ENCODE assay signal across 2 cellular contexts in genomic region chr3:188158731-188159355, GRCh38.
TF ChIP-seq lines count a peak whose summit lies in the region.

No MANE protein-coding gene starts in this region.

TF ChIP-seq in HepG2, 621 proteins besides CTCF, POLR2A, EP300 and RAD21:
- TF ChIP-seq DZIP1 (CRISPR knock-in tag; IDR thresholded peaks at IDR 0.05), result no peak
- no peak for TF ChIP-seq ZNF580 (CRISPR knock-in tag; IDR thresholded peaks at IDR 0.05; ENCODE audit: borderline replicate concordance, low read depth)
- TF ChIP-seq MEIS1 (CRISPR knock-in tag; IDR thresholded peaks at IDR 0.05; ENCODE audit: borderline replicate concordance), result 0 out of 2 replicates have a peak, but pooled peaks have one; percentile 54
- TF ChIP-seq ZNF639 (CRISPR knock-in tag; conservative IDR thresholded peaks at IDR 0.05), result no peak
- TF ChIP-seq FIP1L1 (IDR thresholded peaks at IDR 0.05; ENCODE audit: borderline replicate concordance, insufficient read depth, low read depth, low read length), result no peak
- no peak for TF ChIP-seq SMYD3 (CRISPR knock-in tag; IDR thresholded peaks at IDR 0.05)
- no peak for TF ChIP-seq IKZF5 (CRISPR knock-in tag; IDR thresholded peaks at IDR 0.05)
- TF ChIP-seq GATA4 (IDR thresholded peaks at IDR 0.05; ENCODE audit: borderline replicate concordance, low read depth), result no peak

TF ChIP-seq in SK-N-SH, 30 proteins besides CTCF, POLR2A, EP300 and RAD21:
- no peak for TF ChIP-seq FOXJ3 (CRISPR knock-in tag; IDR thresholded peaks at IDR 0.05)
- no peak for TF ChIP-seq MEF2A (IDR thresholded peaks at IDR 0.05; ENCODE audit: borderline replicate concordance, low read depth)
- TF ChIP-seq MXI1 (IDR thresholded peaks at IDR 0.05; ENCODE audit: low read depth, low read length), result no peak
- no peak for TF ChIP-seq FOXM1 (IDR thresholded peaks at IDR 0.05; ENCODE audit: low read depth)
- TF ChIP-seq FOSL2 (IDR thresholded peaks at IDR 0.05; ENCODE audit: borderline replicate concordance, low read depth), result no peak
- TF ChIP-seq TEAD4 (IDR thresholded peaks at IDR 0.05; ENCODE audit: borderline replicate concordance, insufficient read depth), result no peak
- TF ChIP-seq GABPA (IDR thresholded peaks at IDR 0.05; ENCODE audit: low read depth), result no peak
- TF ChIP-seq MAX (IDR thresholded peaks at IDR 0.05; ENCODE audit: low read depth), result no peak
- TF ChIP-seq SMC3 (IDR thresholded peaks at IDR 0.05; ENCODE audit: low read depth, low read length), result no peak
- no peak for TF ChIP-seq TAF1 (IDR thresholded peaks at IDR 0.05; ENCODE audit: borderline replicate concordance, low read depth, low read length)
- TF ChIP-seq PBX3 (IDR thresholded peaks at IDR 0.05), result no peak
- no peak for TF ChIP-seq EZH2phosphoT487 (IDR thresholded peaks at IDR 0.05; ENCODE audit: borderline replicate concordance, low read depth)
